Comparison of ENCODE assay signal across 21 cellular contexts in genomic region chr7:77766801-77767605, GRCh38. TPM values are rescaled to one million over a fixed set of nuclear protein-coding genes. Genes with fewer than 3 reads are reported as not detected.
DNase-seq lines count a peak whose midpoint lies in the region; ATAC-seq and TF ChIP-seq lines count a peak whose summit lies in the region.
"Had no signal": no experiment of that assay in that cellular context is flagged by ENCODE, and none has a peak within 500 bp of the region (broad histone marks: within the 10 kb centered on the region; RNA-seq: fewer than 3 reads in every experiment).

No MANE protein-coding gene starts in this region.

- no peaks in the 10 kb centered on the region for H3K9me3 Mint-ChIP-seq in CD14-positive monocyte
- H3K9me3 Mint-ChIP-seq in Calu3 (ENCODE audit: low read depth, unreplicated experiment): no peaks in the 10 kb centered on the region
- no peaks in the 10 kb centered on the region for H3K9me3 Mint-ChIP-seq in chondrocyte (ENCODE audit: low read depth)
- H3K9me3 Mint-ChIP-seq in naive B cell: no peaks in the 10 kb centered on the region
- H3K9me3 Mint-ChIP-seq: brain; CD8-positive, alpha-beta memory T cell; T-helper 1 cell treated with Interleukin-12 subunit alpha and Interleukin-12 subunit beta and Interleukin-4 antibody, amounts not matched to agents 30 μg/mL and 1 μg/mL, for 36 hours had no signal

- intact Hi-C loops in CD14-positive monocyte (cut with micrococcal nuclease): no loop called here
- intact Hi-C loops in Calu3 (cut with micrococcal nuclease; ENCODE audit: unreplicated experiment): no loop called here

- TF ChIP-seq CTCF in CD14-positive monocyte (IDR thresholded peaks at IDR 0.05) (no peak), Calu3 (IDR thresholded peaks at IDR 0.05; ENCODE audit: unreplicated experiment) (no peak), chondrocyte (IDR thresholded peaks at IDR 0.05) (no peak)

- H3K27me3 Mint-ChIP-seq in CD14-positive monocyte (ENCODE audit: low read depth in 3 of 3): peaks cover 0 to 2% (median 0%) of the 10 kb centered on the region in 3 donors
- no peaks in the 10 kb centered on the region for H3K27me3 Mint-ChIP-seq in Calu3 (ENCODE audit: unreplicated experiment)
- no peaks in the 10 kb centered on the region for H3K27me3 Mint-ChIP-seq in chondrocyte (ENCODE audit: low read depth)
- no peaks in the 10 kb centered on the region for H3K27me3 Mint-ChIP-seq in naive B cell
- H3K27me3 Mint-ChIP-seq: brain; CD8-positive, alpha-beta memory T cell had no signal

- H3K27ac Mint-ChIP-seq in CD14-positive monocyte: peak overlapping the region; percentile 14 to 74 (median 48)
- H3K27ac Mint-ChIP-seq in Calu3 (ENCODE audit: unreplicated experiment): peak overlapping the region; percentile 28
- H3K27ac Mint-ChIP-seq in chondrocyte (ENCODE audit: unreplicated experiment): peak overlapping the region; percentile 75
- peak overlapping the region in 4 of 6 donors; percentile 42 to 86 (median 66) for H3K27ac Mint-ChIP-seq in naive B cell
- H3K27ac Mint-ChIP-seq: brain; T-helper 1 cell treated with Interleukin-12 subunit alpha and Interleukin-12 subunit beta and Interleukin-4 antibody, amounts not matched to agents 30 μg/mL and 1 μg/mL, for 36 hours had no signal

- no TSS peak for BruUV-seq in Calu3 (replicated peaks; lab: Mats Ljungman, UMichigan)

- no peak for ATAC-seq in naive B cell (ENCODE audit: low read depth in 2 of 2)
- ATAC-seq: left ventricle myocardium superior had no signal

- DNase-seq in CD14-positive monocyte (ENCODE audit: low spot score) (no peak), Calu3 (no peak), chondrocyte (ENCODE audit: low spot score) (no peak), naive B cell (no peak), mesenteric fat pad (ENCODE audit: low spot score) (no peak), NCI-H2029 treated with DMSO at 0.1 percent for 48 hours (lab: John Stamatoyannopoulos, UW) (no peak), GM03348 (ENCODE audit: low spot score) (no peak)
- DNase-seq: activated CD8-positive, alpha-beta memory T cell treated with anti-CD3 and anti-CD28 coated beads for 24 hours; CD8-positive, alpha-beta memory T cell; head of caudate nucleus; left ventricle myocardium superior; NCI-H1105; NCI-H2081; NK-92 treated with Interleukin-12 subunit alpha and Interleukin-12 subunit beta, amount 100 ng/mL, for 24 hours; Peyer's patch; right cardiac atrium; SJCRH30; stimulated activated CD8-positive, alpha-beta memory T cell treated with anti-CD3 and anti-CD28 coated beads, Interleukin-4, amount 100 ng/mL, for 48 hours; WERI-Rb-1 had no signal

- CTCF ChIA-PET in Calu3 (lab: Charles Lee): interaction anchor here (0.6 to 1.2 kb wide), 3 partner anchors 64 to 274 kb away, joined by 3 to 4 read pairs (median 4); no protein-coding TSS in a partner anchor

- H3K36me3 Mint-ChIP-seq in CD14-positive monocyte (peaks cover 37 to 59% of the 10 kb centered on the region in 2 donors), Calu3 (ENCODE audit: insufficient read depth, unreplicated experiment) (no peaks in the 10 kb centered on the region), chondrocyte (ENCODE audit: low read depth) (peaks cover 3% of the 10 kb centered on the region), naive B cell (peaks cover 5 to 21% of the 10 kb centered on the region in 2 donors)

- peaks cover 4% of the 10 kb centered on the region for H3K4me1 Mint-ChIP-seq in CD14-positive monocyte
- H3K4me1 Mint-ChIP-seq in Calu3 (ENCODE audit: low read depth, unreplicated experiment): peaks cover 23% of the 10 kb centered on the region
- H3K4me1 Mint-ChIP-seq in chondrocyte (ENCODE audit: low read depth): peaks cover 12% of the 10 kb centered on the region
- peaks cover 23 to 26% (median 25%) of the 10 kb centered on the region in 3 donors for H3K4me1 Mint-ChIP-seq in naive B cell

- H3K4me3 Mint-ChIP-seq in CD14-positive monocyte (no peak overlapping the region), Calu3 (ENCODE audit: low read depth, unreplicated experiment) (peak overlapping the region; percentile 36), chondrocyte (ENCODE audit: unreplicated experiment) (no peak overlapping the region), naive B cell (no peak overlapping the region)
- H3K4me3 Mint-ChIP-seq: brain; CD8-positive, alpha-beta memory T cell; T-helper 1 cell treated with Interleukin-12 subunit alpha and Interleukin-12 subunit beta and Interleukin-4 antibody, amounts not matched to agents 30 μg/mL and 1 μg/mL, for 36 hours had no signal

RNA-seq across cellular contexts. Expression of gene TMEM60, which starts 31.2 kb away (rescaled TPM):
- 10 to 100 TPM; 25.6 to 27.6 TPM for polyA plus RNA-seq in CD14-positive monocyte
- total RNA-seq in Calu3 (2022): 9.6 and 12.5 TPM in 2 replicates
- total RNA-seq in chondrocyte: 15.3 to 16.6 TPM (median 15.5 TPM) in 3 replicates
- polyA plus RNA-seq in naive B cell (ENCODE audit: low read depth in 6 of 6): 10 to 100 TPM; 12.4 to 53.5 (median 29.6) TPM
- total RNA-seq in mesenteric fat pad: 13.4 TPM

RNA-seq across cellular contexts. Expression of gene PHTF2, which starts 31.6 kb away (rescaled TPM):
- polyA plus RNA-seq in CD14-positive monocyte (10 to 100 TPM; 10.1 to 10.3 TPM), naive B cell (ENCODE audit: low read depth in 6 of 6) (10 to 100 TPM; 14.7 to 34.0 (median 23.8) TPM)
- total RNA-seq in Calu3 (2022) (19.0 and 20.3 TPM in 2 replicates), chondrocyte (49.7 to 56.1 TPM (median 52.6 TPM) in 3 replicates), mesenteric fat pad (14.5 TPM)
